Comparison of ENCODE assay signal across 32 cellular contexts in genomic region chr1:201324821-201325677, GRCh38. TPM values are rescaled to one million over a fixed set of nuclear protein-coding genes. Genes with fewer than 3 reads are reported as not detected.
"Had no signal": no experiment of that assay in that cellular context is flagged by ENCODE, and none has a peak within 500 bp of the region (broad histone marks: within the 10 kb centered on the region; RNA-seq: fewer than 3 reads in every experiment).

No MANE protein-coding gene starts in this region.

- ATAC-seq: activated naive CD4-positive, alpha-beta T cell treated with anti-CD3 and anti-CD28 coated beads, Interleukin-2, amount 50 U/mL, for 72 hours; activated naive CD8-positive, alpha-beta T cell treated with anti-CD3 and anti-CD28 coated beads, Interleukin-2, amount 50 U/mL, for 24 hours; activated T-cell treated with anti-CD3 and anti-CD28 coated beads, Interleukin-2, amount 50 U/mL, for 4 hours; Panc1; SK-N-SH treated with all-trans-retinoic acid at 6 μM for 48 hours had no signal

- FAIRE-seq: astrocyte had no signal

- H3K36me3 Mint-ChIP-seq: activated CD4-positive, alpha-beta memory T cell treated with anti-CD3 and anti-CD28 coated beads for 36 hours; activated naive CD4-positive, alpha-beta T cell treated with anti-CD3 and anti-CD28 coated beads, Interleukin-2, amount 50 U/mL, for 72 hours; brain had no signal

- H3K4me3 Mint-ChIP-seq: activated B cell treated with CpG ODN at 0.5 μM for 24 hours; activated CD4-positive, alpha-beta memory T cell treated with anti-CD3 and anti-CD28 coated beads for 36 hours; activated CD4-positive, alpha-beta T cell treated with anti-CD3 and anti-CD28 coated beads, Interleukin-2, amount 10 ng/mL, durations not matched to agents 7 days and 5 days; activated naive CD8-positive, alpha-beta T cell treated with anti-CD3 and anti-CD28 coated beads, Interleukin-2, amount 50 U/mL, for 24 hours; activated T-cell treated with anti-CD3 and anti-CD28 coated beads, Interleukin-2, amount 50 U/mL, for 4 hours; brain; central memory CD8-positive, alpha-beta T cell had no signal

- H3K27ac Mint-ChIP-seq: activated B cell treated with CpG ODN at 0.5 μM for 24 hours; activated CD4-positive, alpha-beta memory T cell treated with anti-CD3 and anti-CD28 coated beads for 36 hours; activated CD4-positive, alpha-beta T cell treated with anti-CD3 and anti-CD28 coated beads, Interleukin-2, amount 10 ng/mL, durations not matched to agents 7 days and 5 days; activated naive CD4-positive, alpha-beta T cell treated with anti-CD3 and anti-CD28 coated beads, Interleukin-2, amount 50 U/mL, for 72 hours; activated naive CD8-positive, alpha-beta T cell treated with anti-CD3 and anti-CD28 coated beads, Interleukin-2, amount 50 U/mL, for 24 hours; brain had no signal

- H3K4me3 ChIP-seq: MG63, SJCRH30 had no signal

- H3K27me3 Mint-ChIP-seq: activated B cell treated with CpG ODN at 0.5 μM for 24 hours; activated CD4-positive, alpha-beta memory T cell treated with anti-CD3 and anti-CD28 coated beads for 36 hours; activated CD4-positive, alpha-beta T cell treated with anti-CD3 and anti-CD28 coated beads, Interleukin-2, amount 10 ng/mL, durations not matched to agents 7 days and 5 days; central memory CD8-positive, alpha-beta T cell had no signal

- H3K27ac ChIP-seq: SJCRH30 had no signal

- H3K36me3 ChIP-seq: MG63, SJCRH30 had no signal

- H3K4me1 Mint-ChIP-seq: activated B cell treated with CpG ODN at 0.5 μM for 24 hours; activated CD4-positive, alpha-beta T cell treated with anti-CD3 and anti-CD28 coated beads, Interleukin-2, amount 10 ng/mL, durations not matched to agents 7 days and 5 days; activated naive CD8-positive, alpha-beta T cell treated with anti-CD3 and anti-CD28 coated beads, Interleukin-2, amount 50 U/mL, for 24 hours; central memory CD8-positive, alpha-beta T cell had no signal

- DNase-seq: activated B cell treated with CpG ODN at 0.5 μM for 24 hours; activated CD4-positive, alpha-beta memory T cell treated with anti-CD3 and anti-CD28 coated beads for 36 hours; activated CD4-positive, alpha-beta T cell treated with anti-CD3 and anti-CD28 coated beads for 1 hour; activated CD4-positive, alpha-beta T cell treated with anti-CD3 and anti-CD28 coated beads, Interleukin-2, amount 10 ng/mL, durations not matched to agents 7 days and 5 days; activated CD8-positive, alpha-beta memory T cell treated with anti-CD3 and anti-CD28 coated beads for 24 hours; activated effector memory CD4-positive, alpha-beta T cell treated with anti-CD3 and anti-CD28 coated beads, Interleukin-2, amount 50 U/mL, for 16 hours; activated naive CD4-positive, alpha-beta T cell treated with Interleukin-2 at 50 U/mL for 16 hours; activated naive CD8-positive, alpha-beta T cell treated with anti-CD3 and anti-CD28 coated beads, Interleukin-2, amount 50 U/mL, for 24 hours; activated T-cell treated with anti-CD3 and anti-CD28 coated beads, Interleukin-2, amount 50 U/mL, for 4 hours; amniotic stem cell; MG63; MV-4-11; NCI-H1092 treated with DMSO at 0.1 percent for 48 hours; NCI-H1417 treated with DMSO at 0.1 percent for 48 hours; NCI-H1694; NCI-H2029; NCI-H2107; NCI-H510A treated with DMSO at 0.1 percent for 48 hours; NCI-H69; NK-92 treated with Interleukin-12 subunit alpha and Interleukin-12 subunit beta, amount 100 ng/mL, for 24 hours; OCI-M1; Right ventricle myocardium superior; RPMI8226; SJCRH30; SW 1271 had no signal

- H3K27me3 ChIP-seq: MG63, SJCRH30 had no signal

- H3K9me3 Mint-ChIP-seq: activated B cell treated with CpG ODN at 0.5 μM for 24 hours; activated CD4-positive, alpha-beta memory T cell treated with anti-CD3 and anti-CD28 coated beads for 36 hours; activated CD4-positive, alpha-beta T cell treated with anti-CD3 and anti-CD28 coated beads, Interleukin-2, amount 10 ng/mL, durations not matched to agents 7 days and 5 days; activated naive CD4-positive, alpha-beta T cell treated with anti-CD3 and anti-CD28 coated beads, Interleukin-2, amount 50 U/mL, for 72 hours; activated naive CD8-positive, alpha-beta T cell treated with anti-CD3 and anti-CD28 coated beads, Interleukin-2, amount 50 U/mL, for 24 hours; activated T-cell treated with anti-CD3 and anti-CD28 coated beads, Interleukin-2, amount 50 U/mL, for 4 hours; central memory CD8-positive, alpha-beta T cell had no signal

- H3K9me3 ChIP-seq: MG63, SJCRH30 had no signal

RNA-seq across cellular contexts. Expression of gene PKP1, which starts 41.7 kb away (rescaled TPM):
- total RNA-seq: activated B cell treated with CpG ODN at 0.5 μM for 24 hours; activated CD4-positive, alpha-beta memory T cell treated with anti-CD3 and anti-CD28 coated beads for 36 hours; activated CD4-positive, alpha-beta T cell treated with anti-CD3 and anti-CD28 coated beads, Interleukin-2, amount 10 ng/mL, durations not matched to agents 7 days and 5 days; activated naive CD4-positive, alpha-beta T cell treated with anti-CD3 and anti-CD28 coated beads, Interleukin-2, amount 50 U/mL, for 72 hours; activated T-cell treated with anti-CD3 and anti-CD28 coated beads, Interleukin-2, amount 50 U/mL, for 4 hours; SJCRH30; T-helper 1 cell treated with Interleukin-12 subunit alpha and Interleukin-12 subunit beta and Interleukin-4 antibody, amounts not matched to agents 30 ng/mL and 1 ng/mL, for 36 hours had no signal

RNA-seq across cellular contexts. Expression of gene TNNT2, which starts 52.4 kb away (rescaled TPM):
- total RNA-seq: activated B cell treated with CpG ODN at 0.5 μM for 24 hours; activated CD4-positive, alpha-beta memory T cell treated with anti-CD3 and anti-CD28 coated beads for 36 hours; activated CD4-positive, alpha-beta T cell treated with anti-CD3 and anti-CD28 coated beads, Interleukin-2, amount 10 ng/mL, durations not matched to agents 7 days and 5 days; activated naive CD4-positive, alpha-beta T cell treated with anti-CD3 and anti-CD28 coated beads, Interleukin-2, amount 50 U/mL, for 72 hours; activated T-cell treated with anti-CD3 and anti-CD28 coated beads, Interleukin-2, amount 50 U/mL, for 4 hours; T-helper 1 cell treated with Interleukin-12 subunit alpha and Interleukin-12 subunit beta and Interleukin-4 antibody, amounts not matched to agents 30 ng/mL and 1 ng/mL, for 36 hours had no signal
